ENCODE assay signal across 9 cellular contexts in genomic region chr9:5499889-5500398, GRCh38. TPM values are rescaled to one million over a fixed set of nuclear protein-coding genes. Genes with fewer than 3 reads are reported as not detected.
DNase-seq lines count a peak whose midpoint lies in the region; ATAC-seq and TF ChIP-seq lines count a peak whose summit lies in the region.
"Had no signal": no experiment of that assay in that cellular context is flagged by ENCODE, and none has a peak within 500 bp of the region (broad histone marks: within the 10 kb centered on the region; RNA-seq: fewer than 3 reads in every experiment).

No MANE protein-coding gene starts in this region.

- peak overlapping the region; percentile 59 for H3K27ac ChIP-seq in RWPE2 (ENCODE audit: poor library complexity, severe bottlenecking)
- H3K27ac ChIP-seq: RWPE1 had no signal

- TF ChIP-seq CTCF in RWPE2 (IDR thresholded peaks at IDR 0.05; ENCODE audit: poor library complexity, severe bottlenecking), result no peak
- no peak for TF ChIP-seq CTCF in fibroblast of the aortic adventitia (IDR thresholded peaks at IDR 0.05; ENCODE audit: insufficient read depth, low read length)

- DNase-seq in HCEC 1CT (peak; percentile 20), RWPE2 (ENCODE audit: low spot score) (no peak), fibroblast of the aortic adventitia (ENCODE audit: low read depth) (peak; percentile 56), renal cortical epithelial cell (ENCODE audit: low read depth) (peak; percentile 24), NCI-H1048 (lab: John Stamatoyannopoulos, UW) (no peak)
- DNase-seq in NK-92 treated with Interleukin-12 subunit alpha and Interleukin-12 subunit beta, amount 100 ng/mL, for 24 hours (lab: John Stamatoyannopoulos, UW), result no peak

- H3K4me1 ChIP-seq in RWPE2 (ENCODE audit: insufficient read depth, poor library complexity, severe bottlenecking), result peaks cover 12% of the 10 kb centered on the region

- H3K9me3 ChIP-seq in RWPE2 (ENCODE audit: severe bottlenecking), result no peaks in the 10 kb centered on the region

- no peak for ATAC-seq in RWPE2 (ENCODE audit: low read depth)
- ATAC-seq in HG03108 (IDR thresholded peaks at IDR 0.05; ENCODE audit: unreplicated experiment), result no peak
- ATAC-seq in HG03097 (IDR thresholded peaks at IDR 0.05; ENCODE audit: low FRiP score, unreplicated experiment), result no peak

- H3K36me3 ChIP-seq in RWPE2 (ENCODE audit: low read depth), result no peaks in the 10 kb centered on the region

- no peaks in the 10 kb centered on the region for H3K27me3 ChIP-seq in RWPE2 (ENCODE audit: insufficient read depth, poor library complexity, severe bottlenecking)

- H3K4me3 ChIP-seq in RWPE2 (ENCODE audit: severe bottlenecking), result no peak overlapping the region
- no peak overlapping the region for H3K4me3 ChIP-seq in fibroblast of the aortic adventitia (ENCODE audit: low read depth, low read length)

RNA-seq across cellular contexts. Expression of gene PDCD1LG2, which starts 10.4 kb away (rescaled TPM):
- total RNA-seq in fibroblast of the aortic adventitia (ENCODE audit: low replicate concordance) (4.1 and 10.9 TPM in 2 replicates), renal cortical epithelial cell (1.9 and 6.1 TPM in 2 replicates)

RNA-seq across cellular contexts. Expression of gene CD274, which starts 49.6 kb away (rescaled TPM):
- total RNA-seq in fibroblast of the aortic adventitia (ENCODE audit: low replicate concordance) (0.33 and 1.1 TPM in 2 replicates), renal cortical epithelial cell (9.8 and 20.7 TPM in 2 replicates)

Comparison
In these comparisons a context has a peak if more than half of its experiments do, and no peak if none do; other contexts are left out.
1. DNase-seq: peak in HCEC 1CT (single experiment), fibroblast of the aortic adventitia (single experiment) and renal cortical epithelial cell (single experiment); none in RWPE2 (single experiment), NK-92 treated with Interleukin-12 subunit alpha and Interleukin-12 subunit beta, amount 100 ng/mL, for 24 hours (single experiment) and NCI-H1048 (single experiment).